ENCODE assay signal across 8 cellular contexts in genomic region chr11:13462928-13463778, GRCh38. TPM values are rescaled to one million over a fixed set of nuclear protein-coding genes. Genes with fewer than 3 reads are reported as not detected.
DNase-seq lines count a peak whose midpoint lies in the region; ATAC-seq and TF ChIP-seq lines count a peak whose summit lies in the region.

Gene BTBD10 (minus strand): TSS chr11:13463222. CDS start chr11:13445124, 18,098 bp downstream.

- peak within 1 kb of the TSS; percentile 95 for H3K4me3 ChIP-seq in BJ (ENCODE audit: low read depth, low read length)

- peaks cover 10% of the 10 kb centered on the region for H3K36me3 Mint-ChIP-seq in activated CD4-positive, alpha-beta T cell treated with anti-CD3 and anti-CD28 coated beads for 36 hours (ENCODE audit: low read depth)
- H3K36me3 Mint-ChIP-seq in chondrocyte (ENCODE audit: low read depth): no peaks in the 10 kb centered on the region

- intact Hi-C loops in activated CD4-positive, alpha-beta T cell treated with anti-CD3 and anti-CD28 coated beads for 36 hours (cut with DNase I, micrococcal nuclease): loop anchor here (1.0 to 10.0 kb wide), 7 partner anchors 71 to 788 kb away; partner anchors contain the start of genes BMAL1 (in 2 of the 2), FAR1 (in 2 of the 2) and TEAD1 (in 1 of the 2)

- H3K27me3 ChIP-seq in BJ (ENCODE audit: control insufficient read depth, insufficient read depth, low read length): 0 out of 2 replicates have a peak, but pooled peaks cover 2% of the 10 kb centered on the region

- H3K4me3 Mint-ChIP-seq in activated CD4-positive, alpha-beta T cell treated with anti-CD3 and anti-CD28 coated beads for 36 hours: peak within 1 kb of the TSS; percentile 95
- peak within 1 kb of the TSS; percentile 98 for H3K4me3 Mint-ChIP-seq in chondrocyte (ENCODE audit: unreplicated experiment)

- H3K27me3 Mint-ChIP-seq in activated CD4-positive, alpha-beta T cell treated with anti-CD3 and anti-CD28 coated beads for 36 hours: no peaks in the 10 kb centered on the region
- H3K27me3 Mint-ChIP-seq in chondrocyte (ENCODE audit: low read depth): no peaks in the 10 kb centered on the region

- TF ChIP-seq CTCF in BJ (IDR thresholded peaks at IDR 0.05; ENCODE audit: insufficient read depth, low read depth, low read length) (no peak), chondrocyte (IDR thresholded peaks at IDR 0.05) (peak; percentile 15)

- no peaks in the 10 kb centered on the region for H3K36me3 ChIP-seq in BJ (ENCODE audit: control insufficient read depth, insufficient read depth, low read length)

- peak; percentile 97 for ATAC-seq in HG03457 (IDR thresholded peaks at IDR 0.05; ENCODE audit: unreplicated experiment)
- peak; percentile 99 for ATAC-seq in activated CD4-positive, alpha-beta T cell treated with anti-CD3 and anti-CD28 coated beads for 36 hours

- H3K4me1 Mint-ChIP-seq in activated CD4-positive, alpha-beta T cell treated with anti-CD3 and anti-CD28 coated beads for 36 hours: peaks cover 40% of the 10 kb centered on the region
- H3K4me1 Mint-ChIP-seq in chondrocyte (ENCODE audit: low read depth): peaks cover 37% of the 10 kb centered on the region

- CTCF ChIA-PET in BJ (lab: Yijun Ruan, JAX): interaction anchor here (0.7 to 2.2 kb wide), 2 partner anchors 10 to 495 kb away, joined by 3 to 6 read pairs; no protein-coding TSS in a partner anchor
- CTCF ChIA-PET in activated CD4-positive, alpha-beta T cell treated with anti-CD3 and anti-CD28 coated beads for 36 hours (lab: Charles Lee): interaction anchor here (1.0 to 2.6 kb wide), 7 partner anchors 8 to 30 kb away, joined by 3 to 7 read pairs (median 4); no protein-coding TSS in a partner anchor

- POLR2A ChIA-PET in BJ (lab: Charles Lee): interaction anchor here (0.6 kb wide), 1 partner anchor 10 kb away, joined by 8 read pairs; no protein-coding TSS in a partner anchor
- POLR2A ChIA-PET in activated CD4-positive, alpha-beta T cell treated with anti-CD3 and anti-CD28 coated beads for 36 hours (lab: Charles Lee): interaction anchor here (0.6 to 1.2 kb wide), 3 partner anchors 18 to 205 kb away, joined by 4 to 7 read pairs (median 4); partner anchors contain the start of gene FAR1

- peak within 1 kb of the TSS; percentile 99 for H3K27ac Mint-ChIP-seq in activated CD4-positive, alpha-beta T cell treated with anti-CD3 and anti-CD28 coated beads for 36 hours
- peak within 1 kb of the TSS; percentile 99 for H3K27ac Mint-ChIP-seq in chondrocyte (ENCODE audit: unreplicated experiment)

- H3K9me3 Mint-ChIP-seq in activated CD4-positive, alpha-beta T cell treated with anti-CD3 and anti-CD28 coated beads for 36 hours (ENCODE audit: low read depth): no peaks in the 10 kb centered on the region
- no peaks in the 10 kb centered on the region for H3K9me3 Mint-ChIP-seq in chondrocyte (ENCODE audit: low read depth)

- DNase-seq in BJ (ENCODE audit: low read depth): peak; percentile 72
- peak; percentile 65 for DNase-seq in GM19240 (ENCODE audit: insufficient read length, low spot score)
- DNase-seq in NCI-H524 (lab: John Stamatoyannopoulos, UW): peak; percentile 88 to 93
- DNase-seq in activated CD4-positive, alpha-beta T cell treated with anti-CD3 and anti-CD28 coated beads for 36 hours: peak; percentile 96
- peak; percentile 96 for DNase-seq in chondrocyte (ENCODE audit: low spot score)
- DNase-seq in kidney glomerular epithelial cell (lab: John Stamatoyannopoulos, UW): peak; percentile 91
- peak; percentile 86 to 90 for DNase-seq in stimulated activated CD4-positive, alpha-beta T cell treated with anti-CD3 and anti-CD28 coated beads, Interleukin-15, amount 100 ng/mL, for 48 hours (ENCODE audit: low read depth in 2 of 2)

RNA-seq across cellular contexts. Expression of gene BTBD10, which starts in this region (rescaled TPM):
- polyA plus RNA-seq in BJ (2011; rRNA removed): 26.9 and 50.9 TPM in 2 replicates
- polyA minus RNA-seq in BJ (2011; rRNA and poly(A)+ RNA removed): 29.3 and 30.2 TPM in 2 replicates
- total RNA-seq in activated CD4-positive, alpha-beta T cell treated with anti-CD3 and anti-CD28 coated beads for 36 hours: 10 to 100 TPM; 20.1 to 25.4 TPM
- total RNA-seq in chondrocyte: 34.2 to 37.3 TPM (median 35.4 TPM) in 3 replicates

Comparison
In these comparisons a context has a peak if more than half of its experiments do, and no peak if none do; other contexts are left out.
1. Peak in every context shown above with its lines: DNase-seq, ATAC-seq and H3K4me3 ChIP-seq.